In the genomic region with DNA sequence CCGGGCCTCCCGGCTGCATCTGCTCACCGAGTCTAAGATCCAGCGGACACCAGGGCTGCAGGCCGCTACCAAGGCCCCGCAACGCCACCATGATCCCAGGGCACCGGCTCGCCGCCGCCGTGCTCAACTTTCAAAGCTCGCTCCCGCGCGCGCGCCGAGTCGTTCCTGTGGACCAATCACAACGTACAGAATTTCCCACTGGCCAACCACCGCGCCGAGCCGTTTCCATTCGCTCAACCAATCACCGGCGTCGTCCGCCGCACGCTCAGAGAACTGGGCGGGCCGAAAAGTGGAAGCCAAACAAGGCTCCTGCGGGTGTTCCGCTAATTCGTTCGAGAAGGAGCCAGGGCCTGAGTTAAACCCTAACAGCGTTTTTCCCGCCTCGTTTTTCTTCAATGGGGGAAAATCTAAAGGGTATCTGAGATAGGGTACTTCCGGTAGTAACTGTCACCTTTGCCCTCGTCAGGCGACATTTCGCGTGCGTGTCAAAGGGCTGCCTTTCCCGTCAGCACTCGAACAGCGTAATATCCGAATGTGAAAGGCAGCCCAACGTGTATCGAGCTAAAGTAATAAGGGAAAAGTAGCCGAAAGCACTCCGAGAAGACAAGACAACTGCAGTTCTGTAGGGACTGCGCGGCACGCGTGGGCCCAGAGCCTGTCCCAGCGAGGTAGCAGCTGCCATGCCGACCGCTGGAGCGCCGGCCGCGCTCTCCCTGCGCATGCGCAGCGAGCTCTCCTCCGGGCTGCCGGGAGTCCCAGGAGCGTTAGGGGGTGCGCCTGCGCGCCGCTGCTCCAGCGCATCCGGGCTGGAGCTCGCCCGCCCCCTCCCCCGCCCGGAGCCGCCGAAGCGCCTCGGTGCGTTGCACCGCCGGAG, we compare ENCODE assay signal across 8 cellular contexts. TPM values are rescaled to one million over a fixed set of nuclear protein-coding genes. Genes with fewer than 3 reads are reported as not detected.
A peak's percentile ranks its signal among the peaks of the same experiment; 100 is the strongest.
DNase-seq lines count a peak whose midpoint lies in the region; ATAC-seq and TF ChIP-seq lines count a peak whose summit lies in the region.

A gene with protein sequence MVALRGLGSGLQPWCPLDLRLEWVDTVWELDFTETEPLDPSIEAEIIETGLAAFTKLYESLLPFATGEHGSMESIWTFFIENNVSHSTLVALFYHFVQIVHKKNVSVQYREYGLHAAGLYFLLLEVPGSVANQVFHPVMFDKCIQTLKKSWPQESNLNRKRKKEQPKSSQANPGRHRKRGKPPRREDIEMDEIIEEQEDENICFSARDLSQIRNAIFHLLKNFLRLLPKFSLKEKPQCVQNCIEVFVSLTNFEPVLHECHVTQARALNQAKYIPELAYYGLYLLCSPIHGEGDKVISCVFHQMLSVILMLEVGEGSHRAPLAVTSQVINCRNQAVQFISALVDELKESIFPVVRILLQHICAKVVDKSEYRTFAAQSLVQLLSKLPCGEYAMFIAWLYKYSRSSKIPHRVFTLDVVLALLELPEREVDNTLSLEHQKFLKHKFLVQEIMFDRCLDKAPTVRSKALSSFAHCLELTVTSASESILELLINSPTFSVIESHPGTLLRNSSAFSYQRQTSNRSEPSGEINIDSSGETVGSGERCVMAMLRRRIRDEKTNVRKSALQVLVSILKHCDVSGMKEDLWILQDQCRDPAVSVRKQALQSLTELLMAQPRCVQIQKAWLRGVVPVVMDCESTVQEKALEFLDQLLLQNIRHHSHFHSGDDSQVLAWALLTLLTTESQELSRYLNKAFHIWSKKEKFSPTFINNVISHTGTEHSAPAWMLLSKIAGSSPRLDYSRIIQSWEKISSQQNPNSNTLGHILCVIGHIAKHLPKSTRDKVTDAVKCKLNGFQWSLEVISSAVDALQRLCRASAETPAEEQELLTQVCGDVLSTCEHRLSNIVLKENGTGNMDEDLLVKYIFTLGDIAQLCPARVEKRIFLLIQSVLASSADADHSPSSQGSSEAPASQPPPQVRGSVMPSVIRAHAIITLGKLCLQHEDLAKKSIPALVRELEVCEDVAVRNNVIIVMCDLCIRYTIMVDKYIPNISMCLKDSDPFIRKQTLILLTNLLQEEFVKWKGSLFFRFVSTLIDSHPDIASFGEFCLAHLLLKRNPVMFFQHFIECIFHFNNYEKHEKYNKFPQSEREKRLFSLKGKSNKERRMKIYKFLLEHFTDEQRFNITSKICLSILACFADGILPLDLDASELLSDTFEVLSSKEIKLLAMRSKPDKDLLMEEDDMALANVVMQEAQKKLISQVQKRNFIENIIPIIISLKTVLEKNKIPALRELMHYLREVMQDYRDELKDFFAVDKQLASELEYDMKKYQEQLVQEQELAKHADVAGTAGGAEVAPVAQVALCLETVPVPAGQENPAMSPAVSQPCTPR (N-terminal part only) (minus strand): TSS at position 132 of the 874 bp plus-strand sequence. CDS start 41 bp downstream, at position 91.
A gene (plus strand): TSS at position 836 of the 874 bp plus-strand sequence. CDS start 452 bp downstream, outside the sequence.

- H3K9ac ChIP-seq in colonic mucosa (ENCODE audit: low read depth in 2 of 2, low read length in 2 of 2), result peak within 1 kb of the TSS; percentile 89 to 95

- H3K4me1 ChIP-seq in BE2C, result peaks cover 9% of the 10 kb centered on the region
- peaks cover 14% of the 10 kb centered on the region for H3K4me1 ChIP-seq in colonic mucosa

- DNase-seq in BE2C (peak; percentile 98), GM19240 (ENCODE audit: insufficient read length, low spot score) (peak; percentile 83), NCI-H526 (lab: John Stamatoyannopoulos, UW) (peak; percentile 98 to 100), colonic mucosa (peak; percentile 97)
- DNase-seq in activated CD4-positive, alpha-beta T cell treated with anti-CD3 and anti-CD28 coated beads for 48 hours, result peak; percentile 98
- peak; percentile 94 for DNase-seq in stimulated activated CD4-positive, alpha-beta T cell treated with anti-CD3 and anti-CD28 coated beads, Interleukin-1b, Interleukin-23, amount 100 ng/mL, for 4 hours (ENCODE audit: low read depth in 2 of 2)

- H3K27me3 ChIP-seq in BE2C (no peaks in the 10 kb centered on the region), colonic mucosa (no peaks in the 10 kb centered on the region), layer of hippocampus (ENCODE audit: control insufficient read depth, insufficient read depth, low read length) (no peaks in the 10 kb centered on the region)

- H3K4me3 ChIP-seq in BE2C (ENCODE audit: low read depth, low read length) (peak within 1 kb of the TSS; percentile 90), colonic mucosa (peak within 1 kb of the TSS; percentile 81)

- TF ChIP-seq CTCF in BE2C (IDR thresholded peaks at IDR 0.05; ENCODE audit: low read depth, low read length) (no peak), colonic mucosa (IDR thresholded peaks at IDR 0.05) (no peak)

- intact Hi-C loops in colonic mucosa (cut with DNase I), result no loop called here

- peak; percentile 77 for ATAC-seq in HG03460 (IDR thresholded peaks at IDR 0.05; ENCODE audit: unreplicated experiment)

- peak within 1 kb of the TSS; percentile 91 for H3K27ac ChIP-seq in colonic mucosa
- peak within 1 kb of the TSS; percentile 96 for H3K27ac ChIP-seq in layer of hippocampus (ENCODE audit: low read depth, low read length)

- H3K9me3 ChIP-seq in BE2C (no peaks in the 10 kb centered on the region), colonic mucosa (no peaks in the 10 kb centered on the region)

- peaks cover 11% of the 10 kb centered on the region for H3K36me3 ChIP-seq in BE2C
- no peaks in the 10 kb centered on the region for H3K36me3 ChIP-seq in colonic mucosa

RNA-seq across cellular contexts. Expression of the first gene that starts in this region (rescaled TPM):
- polyA plus RNA-seq in BE2C (2012; ENCODE audit: insufficient read depth, insufficient read length, low read depth), result 75.8 TPM
- total RNA-seq in colonic mucosa, result 10 to 100 TPM; 12.9 to 45.0 TPM

RNA-seq across cellular contexts. Expression of the second gene that starts in this region (rescaled TPM):
- 99.7 TPM for polyA plus RNA-seq in BE2C (2012; ENCODE audit: insufficient read depth, insufficient read length, low read depth)
- 10 to 100 TPM; 41.4 to 47.4 TPM for total RNA-seq in colonic mucosa

Comparison
In these comparisons a context has a peak if more than half of its experiments do, and no peak if none do; other contexts are left out.
1. Peak in every context shown above with its lines: DNase-seq, ATAC-seq, H3K4me3 ChIP-seq and H3K27ac ChIP-seq.